In the genomic region with DNA sequence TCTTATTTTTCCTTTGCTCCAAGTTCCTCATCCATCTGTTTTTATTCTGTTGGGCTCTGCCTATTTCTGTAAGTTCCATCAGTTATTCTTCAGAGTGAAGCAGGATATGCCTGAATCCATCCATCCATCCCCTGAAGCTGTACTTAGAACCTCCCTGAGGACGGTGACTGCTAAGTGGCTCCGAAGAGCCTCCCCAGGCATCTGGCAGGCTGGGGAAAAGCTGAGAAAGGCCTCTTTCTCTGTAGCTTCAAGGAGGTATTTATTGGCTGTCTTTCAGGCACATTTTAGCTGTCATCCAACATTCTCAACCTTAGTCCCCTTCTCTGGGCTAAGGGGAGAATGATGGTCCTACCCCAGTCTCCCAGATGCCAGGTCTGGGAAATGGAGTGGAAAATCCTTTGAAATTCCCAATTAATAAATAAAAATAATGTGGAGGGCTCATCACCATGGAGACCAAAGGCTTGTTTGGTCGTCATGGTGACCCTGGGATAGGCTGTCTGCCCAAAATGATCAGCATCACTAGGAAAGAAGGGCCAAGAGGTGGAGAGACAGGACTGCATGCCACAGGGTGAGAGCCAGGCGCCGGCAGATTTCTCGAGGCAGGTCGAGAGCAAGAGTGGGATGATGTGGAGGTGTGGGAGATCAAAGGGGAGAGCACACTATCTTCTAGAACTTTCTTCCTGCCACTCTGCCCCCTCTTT, we compare ENCODE assay signal across 1 cellular context.
TF ChIP-seq lines count a peak whose summit lies in the region.

No MANE protein-coding gene starts in this region.

TF ChIP-seq in WTC11, 78 proteins besides CTCF, POLR2A, EP300 and RAD21 (continued from another document):
- TF ChIP-seq ERG (CRISPR knock-in tag; IDR thresholded peaks at IDR 0.05) (no peak), MLX (CRISPR knock-in tag; IDR thresholded peaks at IDR 0.05) (no peak), ZNF396 (CRISPR knock-in tag; IDR thresholded peaks at IDR 0.05; ENCODE audit: borderline replicate concordance) (no peak)
